14 cellular contexts compared by ENCODE assay signal in the genomic region with DNA sequence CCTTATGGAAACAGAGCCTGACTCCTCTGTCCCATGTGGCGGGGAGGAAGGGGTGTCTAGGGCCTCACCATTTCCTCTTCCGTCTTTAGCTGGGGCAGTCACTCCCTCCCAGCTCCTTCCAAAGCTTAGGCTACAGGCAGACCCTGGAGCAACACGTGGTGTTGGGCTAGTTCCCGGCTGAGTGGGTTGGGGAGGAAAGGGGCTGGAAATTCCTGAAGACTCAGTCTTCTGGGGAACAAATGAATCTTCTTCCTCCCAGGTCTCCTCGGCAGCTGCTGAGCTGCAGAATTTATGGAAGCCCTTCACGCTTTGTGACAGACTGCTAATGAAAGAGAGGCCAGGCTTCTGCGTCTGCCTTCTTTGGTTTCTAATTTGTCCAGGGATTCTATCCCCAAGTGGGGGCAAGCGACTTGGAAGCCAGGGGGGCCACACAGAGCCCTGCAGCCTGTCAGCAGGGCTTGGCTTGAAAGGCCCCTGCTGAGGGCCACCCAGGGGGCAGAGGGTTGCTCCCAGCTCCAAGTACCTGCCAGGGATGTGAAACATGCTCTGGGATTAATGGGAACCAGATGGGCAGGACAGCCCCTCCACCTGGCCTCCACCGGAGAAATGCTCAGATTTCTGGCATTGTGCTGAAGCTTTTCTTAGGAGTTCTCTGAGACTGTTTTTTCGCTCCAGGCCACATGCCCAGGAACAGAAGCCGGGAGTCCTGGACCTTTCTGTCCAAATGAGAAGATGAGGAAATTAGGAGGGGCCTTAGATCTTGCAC.
A peak's percentile ranks its signal among the peaks of the same experiment; 100 is the strongest.
DNase-seq lines count a peak whose midpoint lies in the region; ATAC-seq, FAIRE-seq and TF ChIP-seq lines count a peak whose summit lies in the region.
"Had no signal": no experiment of that assay in that cellular context is flagged by ENCODE, and none has a peak within 500 bp of the region (broad histone marks: within the 10 kb centered on the region; RNA-seq: fewer than 3 reads in every experiment).

No MANE protein-coding gene starts in this region.

- ATAC-seq in left lung (peak; percentile 63), HG03469 (IDR thresholded peaks at IDR 0.05; ENCODE audit: unreplicated experiment) (no peak)
- ATAC-seq: activated CD8-positive, alpha-beta T cell treated with anti-CD3 and anti-CD28 coated beads, Interleukin-2, amount 10 ng/mL, durations not matched to agents 7 days and 5 days; naive thymus-derived CD8-positive, alpha-beta T cell; Panc1; stimulated activated memory B cell treated with anti-CD40 and anti-IgM and Interleukin-4, amounts not matched to agents 10 μg/mL and 1 μg/mL and 100 μg/mL, for 72 hours had no signal

- intact Hi-C loops in left lung (cut with DNase I): no loop called here

- H3K4me3 ChIP-seq in left lung: no peak overlapping the region

- DNase-seq in NCI-H1694 treated with DMSO at 0.1 percent for 48 hours (lab: John Stamatoyannopoulos, UW) (peak; percentile 23), cerebellar cortex (ENCODE audit: low spot score) (peak; percentile 77), left lung (no peak), HK-2 (ENCODE audit: unreplicated experiment) (no peak), pons (ENCODE audit: low spot score) (no peak), GM12892 (ENCODE audit: insufficient read length) (no peak)
- DNase-seq: activated CD8-positive, alpha-beta T cell treated with anti-CD3 and anti-CD28 coated beads, Interleukin-2, amount 10 ng/mL, durations not matched to agents 7 days and 5 days; CD8-positive, alpha-beta memory T cell; GOT3; naive thymus-derived CD8-positive, alpha-beta T cell had no signal

- H3K36me3 ChIP-seq in left lung: no peaks in the 10 kb centered on the region

- no peaks in the 10 kb centered on the region for H3K4me1 ChIP-seq in left lung

- no peak for TF ChIP-seq CTCF in left lung (IDR thresholded peaks at IDR 0.05)

- H3K9me3 ChIP-seq in left lung: no peaks in the 10 kb centered on the region

- no peak for FAIRE-seq in GM12892 (lab: Jason Lieb, UNC)

- TF ChIP-seq POLR2A in GM12892 (IDR thresholded peaks at IDR 0.05; ENCODE audit: low read depth, low read length): no peak

- H3K27me3 ChIP-seq in left lung: no peaks in the 10 kb centered on the region

- H3K27ac ChIP-seq in left lung (no peak overlapping the region), temporal lobe (ENCODE audit: low read depth, low read length) (peak overlapping the region; percentile 6)

Comparison
In these comparisons a context has a peak if more than half of its experiments do, and no peak if none do; other contexts are left out.
1. DNase-seq: peak in NCI-H1694 treated with DMSO at 0.1 percent for 48 hours (single experiment) and cerebellar cortex (single experiment); none in left lung (0 of 2), HK-2 (single experiment), pons (single experiment) and GM12892 (single experiment).